ENCODE assay signal across 11 cellular contexts in the genomic region with DNA sequence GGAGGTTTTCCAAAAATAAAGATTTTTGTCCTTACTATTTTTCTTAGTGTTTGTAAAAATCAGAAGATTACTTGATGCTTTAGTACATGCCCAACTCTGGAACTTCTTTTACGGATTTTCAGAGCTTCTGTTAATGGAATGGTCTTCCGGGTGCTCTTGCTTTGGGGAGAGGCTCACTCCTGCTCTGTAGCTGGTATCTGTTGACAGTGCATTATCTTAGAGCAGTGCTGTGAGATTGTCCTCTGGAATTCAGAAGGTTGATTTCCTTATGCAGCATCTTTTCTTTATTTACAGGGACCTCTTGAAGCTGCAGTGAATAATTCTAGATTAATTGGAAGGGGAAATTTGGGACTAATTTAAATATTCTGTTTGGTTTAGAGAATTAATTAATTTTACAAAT. TPM values are rescaled to one million over a fixed set of nuclear protein-coding genes. Genes with fewer than 3 reads are reported as not detected.
DNase-seq lines count a peak whose midpoint lies in the region; ATAC-seq and TF ChIP-seq lines count a peak whose summit lies in the region.
"Had no signal": no experiment of that assay in that cellular context is flagged by ENCODE, and none has a peak within 500 bp of the region (broad histone marks: within the 10 kb centered on the region; RNA-seq: fewer than 3 reads in every experiment).

No MANE protein-coding gene starts in this region.

- peak overlapping the region; percentile 48 to 73 (median 60) for H3K4me3 Mint-ChIP-seq in CD4-positive, CD25-positive, alpha-beta regulatory T cell

- no peak overlapping the region for H3K4me2 ChIP-seq in neuronal stem cell (ENCODE audit: insufficient read depth, low read length, poor library complexity, severe bottlenecking)

- no peaks in the 10 kb centered on the region for H3K27me3 ChIP-seq in CD4-positive, CD25-positive, alpha-beta regulatory T cell (ENCODE audit: control insufficient read depth, insufficient read depth, low read length)
- no peaks in the 10 kb centered on the region for H3K27me3 ChIP-seq in muscle layer of duodenum (ENCODE audit: low read depth, low read length)
- no peaks in the 10 kb centered on the region for H3K27me3 ChIP-seq in neuronal stem cell (ENCODE audit: control insufficient read depth in 3 of 3, insufficient read depth in 3 of 3, low read depth in 1 of 3, low read length in 3 of 3)
- H3K27me3 ChIP-seq in ascending aorta, result no peaks in the 10 kb centered on the region

- H2BK5ac ChIP-seq in neuronal stem cell (ENCODE audit: low read length), result no peak overlapping the region

- no peak overlapping the region for H3K18ac ChIP-seq in neuronal stem cell (ENCODE audit: low read length)

- intact Hi-C loops in ascending aorta (cut with DNase I), result no loop called here

- H3K27me3 Mint-ChIP-seq in CD4-positive, CD25-positive, alpha-beta regulatory T cell, result peaks cover 7% of the 10 kb centered on the region

- no peak overlapping the region for H2BK120ac ChIP-seq in neuronal stem cell (ENCODE audit: low read depth, low read length)

- no peak overlapping the region for H3K4ac ChIP-seq in neuronal stem cell (ENCODE audit: low read length)

- H3K9ac ChIP-seq in neuronal stem cell (ENCODE audit: low read depth, low read length, poor library complexity), result no peak overlapping the region

- no peaks in the 10 kb centered on the region for H3K79me1 ChIP-seq in neuronal stem cell (ENCODE audit: low read depth, low read length)

- peak overlapping the region; percentile 34 for H3K4me3 ChIP-seq in CD4-positive, CD25-positive, alpha-beta regulatory T cell (ENCODE audit: low read depth, low read length)
- H3K4me3 ChIP-seq in GM12875 (ENCODE audit: low read depth, low read length), result peak overlapping the region; percentile 15
- H3K4me3 ChIP-seq in muscle layer of duodenum (ENCODE audit: low read depth in 1 of 2, low read length in 2 of 2), result no peak overlapping the region
- no peak overlapping the region for H3K4me3 ChIP-seq in neuronal stem cell (ENCODE audit: low read length in 2 of 2)
- H3K4me3 ChIP-seq in ascending aorta, result no peak overlapping the region
- H3K4me3 ChIP-seq: thoracic aorta had no signal

- H3K36me3 ChIP-seq in CD4-positive, CD25-positive, alpha-beta regulatory T cell (ENCODE audit: control insufficient read depth, insufficient read depth, low read length), result no peaks in the 10 kb centered on the region
- H3K36me3 ChIP-seq in muscle layer of duodenum (ENCODE audit: control insufficient read depth in 1 of 2, insufficient read depth in 2 of 2, low read length in 2 of 2), result no peaks in the 10 kb centered on the region
- no peaks in the 10 kb centered on the region for H3K36me3 ChIP-seq in neuronal stem cell (replicated peaks in 1 of 2; ENCODE audit: control insufficient read depth in 2 of 2, insufficient read depth in 2 of 2, low read length in 2 of 2)
- H3K36me3 ChIP-seq in ascending aorta, result no peaks in the 10 kb centered on the region
- H3K36me3 ChIP-seq: thoracic aorta had no signal

- H3K14ac ChIP-seq in neuronal stem cell (ENCODE audit: low read length), result no peak overlapping the region

- H2BK15ac ChIP-seq in neuronal stem cell (ENCODE audit: low read length), result no peak overlapping the region

- no peak for ATAC-seq in CD4-positive, CD25-positive, alpha-beta regulatory T cell (ENCODE audit: low read depth in 2 of 2)
- no peak for ATAC-seq in activated naive CD4-positive, alpha-beta T cell treated with anti-CD3 and anti-CD28 coated beads, Interleukin-2, amount 50 U/mL, for 72 hours
- ATAC-seq in GM19452 (IDR thresholded peaks at IDR 0.05; ENCODE audit: unreplicated experiment), result no peak

- no peak overlapping the region for H2BK12ac ChIP-seq in neuronal stem cell (ENCODE audit: low read length)

- peaks cover 57 to 87% (median 77%) of the 10 kb centered on the region in 4 donors for H3K4me1 Mint-ChIP-seq in CD4-positive, CD25-positive, alpha-beta regulatory T cell

- H2AFZ ChIP-seq in neuronal stem cell (ENCODE audit: low read length), result no peak overlapping the region

- H3K36me3 Mint-ChIP-seq in CD4-positive, CD25-positive, alpha-beta regulatory T cell, result peaks cover 4% of the 10 kb centered on the region
- H3K36me3 Mint-ChIP-seq in activated naive CD4-positive, alpha-beta T cell treated with anti-CD3 and anti-CD28 coated beads, Interleukin-2, amount 50 U/mL, for 72 hours, result peaks cover 15 to 29% of the 10 kb centered on the region in 2 donors

- no peak overlapping the region for H3K23ac ChIP-seq in neuronal stem cell (ENCODE audit: low read depth, low read length, poor library complexity)

- no peak for DNase-seq in CD4-positive, CD25-positive, alpha-beta regulatory T cell
- no peak for DNase-seq in activated naive CD4-positive, alpha-beta T cell treated with anti-CD3 and anti-CD28 coated beads, Interleukin-2, amount 50 U/mL, for 72 hours (ENCODE audit: low spot score in 2 of 2)
- DNase-seq in neuronal stem cell (ENCODE audit: low spot score), result no peak
- no peak for DNase-seq in ascending aorta (ENCODE audit: low spot score in 2 of 2)
- no peak for DNase-seq in hepatic stellate cell (ENCODE audit: low spot score)
- DNase-seq: midbrain, NCI-H1092 had no signal

- H4K8ac ChIP-seq in neuronal stem cell (ENCODE audit: low read depth, low read length), result no peak overlapping the region

- no peaks in the 10 kb centered on the region for H3K9me3 ChIP-seq in CD4-positive, CD25-positive, alpha-beta regulatory T cell (ENCODE audit: control insufficient read depth in 2 of 2, low read length in 2 of 2)
- no peaks in the 10 kb centered on the region for H3K9me3 ChIP-seq in muscle layer of duodenum (ENCODE audit: control insufficient read depth in 1 of 2, low read length in 2 of 2)
- peaks cover 0 to 4% of the 10 kb centered on the region in 2 donors for H3K9me3 ChIP-seq in neuronal stem cell (replicated peaks in 1 of 2; ENCODE audit: control insufficient read depth in 2 of 2, insufficient read depth in 1 of 2, low read depth in 1 of 2, low read length in 2 of 2)
- H3K9me3 ChIP-seq in ascending aorta, result no peaks in the 10 kb centered on the region
- H3K9me3 ChIP-seq: thoracic aorta had no signal

- H3K27ac Mint-ChIP-seq in CD4-positive, CD25-positive, alpha-beta regulatory T cell, result peak overlapping the region in 1 of 3 donors; percentile 34
- peak overlapping the region; percentile 96 to 100 for H3K27ac Mint-ChIP-seq in activated naive CD4-positive, alpha-beta T cell treated with anti-CD3 and anti-CD28 coated beads, Interleukin-2, amount 50 U/mL, for 72 hours

- TF ChIP-seq CTCF in GM12875 (IDR thresholded peaks at IDR 0.05; ENCODE audit: borderline replicate concordance, insufficient read depth, low read depth, low read length) (no peak), ascending aorta (IDR thresholded peaks at IDR 0.05) (no peak)

- peaks cover 75% of the 10 kb centered on the region for H3K4me1 ChIP-seq in CD4-positive, CD25-positive, alpha-beta regulatory T cell (ENCODE audit: control insufficient read depth, insufficient read depth, low read length, poor library complexity, severe bottlenecking)
- H3K4me1 ChIP-seq in muscle layer of duodenum (ENCODE audit: control insufficient read depth in 1 of 2, insufficient read depth in 2 of 2, low read length in 2 of 2), result peaks cover 25 to 47% of the 10 kb centered on the region in 2 donors
- peaks cover 13 to 15% of the 10 kb centered on the region in 2 donors for H3K4me1 ChIP-seq in neuronal stem cell (ENCODE audit: control insufficient read depth in 2 of 2, insufficient read depth in 1 of 2, low read depth in 1 of 2, low read length in 2 of 2)
- H3K4me1 ChIP-seq in ascending aorta, result peaks cover 0 to 38% of the 10 kb centered on the region in 2 donors

- peaks cover 0 to 3% (median 0%) of the 10 kb centered on the region in 7 donors for H3K9me3 Mint-ChIP-seq in CD4-positive, CD25-positive, alpha-beta regulatory T cell
- no peaks in the 10 kb centered on the region for H3K9me3 Mint-ChIP-seq in activated naive CD4-positive, alpha-beta T cell treated with anti-CD3 and anti-CD28 coated beads, Interleukin-2, amount 50 U/mL, for 72 hours

- no CpG with 5 or more reads among the region's 2 CpGs for WGBS in neuronal stem cell (ENCODE audit: extremely low coverage in 2 of 2, insufficient read length in 2 of 2, insufficient replicate concordance in 1 of 2), 2 donors

- no peak overlapping the region for H4K91ac ChIP-seq in neuronal stem cell (ENCODE audit: low read depth, low read length, poor library complexity)

- H3K27ac ChIP-seq in CD4-positive, CD25-positive, alpha-beta regulatory T cell (ENCODE audit: insufficient read depth, low read length, poor library complexity, severe bottlenecking), result no peak overlapping the region
- H3K27ac ChIP-seq in muscle layer of duodenum (ENCODE audit: low read length) (peak overlapping the region; percentile 17), neuronal stem cell (replicated peaks; ENCODE audit: low read length) (no peak overlapping the region), ascending aorta (no peak overlapping the region)
- H3K27ac ChIP-seq: thoracic aorta had no signal

- no peak overlapping the region for H2AK5ac ChIP-seq in neuronal stem cell (ENCODE audit: low read depth, low read length)

RNA-seq across cellular contexts. Expression of gene MAPRE2, which starts 4.6 kb away (rescaled TPM):
- total RNA-seq in CD4-positive, CD25-positive, alpha-beta regulatory T cell, result 82.5 TPM
- polyA plus RNA-seq in CD4-positive, CD25-positive, alpha-beta regulatory T cell, result 10 to 100 TPM; 62.2 to 74.3 (median 66.6) TPM
- 10 to 100 TPM; 65.2 to 66.6 TPM for total RNA-seq in activated naive CD4-positive, alpha-beta T cell treated with anti-CD3 and anti-CD28 coated beads, Interleukin-2, amount 50 U/mL, for 72 hours
- 28.2 TPM for polyA plus RNA-seq in neuronal stem cell (2013, experiment 1 of 2)
- 29.4 TPM for polyA plus RNA-seq in neuronal stem cell (2013, experiment 2 of 2)
- 22.4 TPM for total RNA-seq in ascending aorta

Comparison
In these comparisons a context has a peak if more than half of its experiments do, and no peak if none do; other contexts are left out.
1. H3K4me3 ChIP-seq: peak in CD4-positive, CD25-positive, alpha-beta regulatory T cell (single experiment) and GM12875 (single experiment); none in muscle layer of duodenum (0 of 2), neuronal stem cell (0 of 2) and ascending aorta (0 of 2).